Comparison of ENCODE assay signal across 25 cellular contexts in genomic region chr2:111207892-111208291, GRCh38.
DNase-seq lines count a peak whose midpoint lies in the region; ATAC-seq, FAIRE-seq and TF ChIP-seq lines count a peak whose summit lies in the region.
"Had no signal": no experiment of that assay in that cellular context is flagged by ENCODE, and none has a peak within 500 bp of the region (broad histone marks: within the 10 kb centered on the region; RNA-seq: fewer than 3 reads in every experiment).

No MANE protein-coding gene starts in this region.

- no peaks in the 10 kb centered on the region for H3K9me3 ChIP-seq in HepG2 (ENCODE audit: low read length)
- no peaks in the 10 kb centered on the region for H3K9me3 ChIP-seq in right lobe of liver
- H3K9me3 ChIP-seq in esophagus muscularis mucosa: no peaks in the 10 kb centered on the region
- H3K9me3 ChIP-seq in neural progenitor cell (ENCODE audit: low read depth): no peaks in the 10 kb centered on the region

- no peak overlapping the region for H3K4me3 ChIP-seq in HepG2 (replicated peaks in 1 of 3; ENCODE audit: insufficient read depth in 1 of 3, low read depth in 2 of 3, low read length in 3 of 3)
- no peak overlapping the region for H3K4me3 ChIP-seq in right lobe of liver
- no peak overlapping the region for H3K4me3 ChIP-seq in esophagus muscularis mucosa
- no peak overlapping the region for H3K4me3 ChIP-seq in neural progenitor cell
- H3K4me3 ChIP-seq: BLaER1, GM23338 had no signal

- H3K9me3 Mint-ChIP-seq in neural progenitor cell: peaks cover 7% of the 10 kb centered on the region

- H2AFZ ChIP-seq in HepG2 (ENCODE audit: low read length): no peak overlapping the region
- H2AFZ ChIP-seq in neural progenitor cell (replicated peaks): no peak overlapping the region
- H2AFZ ChIP-seq: GM23338 had no signal

- DNase-seq in HepG2 (ENCODE audit: low spot score) (no peak), right lobe of liver (no peak), esophagus muscularis mucosa (ENCODE audit: extremely low spot score) (peak; percentile 53), renal cortical epithelial cell (ENCODE audit: low read depth) (peak; percentile 25), neural progenitor cell (ENCODE audit: low spot score) (no peak)
- DNase-seq: CD4-positive, CD25-positive, alpha-beta regulatory T cell; DMS53; H9; KG1; NCI-H1048; NCI-H1417; NCI-H1694 treated with DMSO at 0.1 percent for 48 hours; NCI-H2081; NCI-H2171; NCI-H226; NCI-H510A; NCI-H69; SHP77 had no signal

- BruUV-seq in HepG2 (replicated peaks; lab: Mats Ljungman, UMichigan): no TSS peak

- POLR2A ChIA-PET in HepG2 (lab: Yijun Ruan, JAX): no interaction called here

- H3F3A ChIP-seq in neural progenitor cell (ENCODE audit: low read depth): no peaks in the 10 kb centered on the region

- H3K9ac ChIP-seq in HepG2 (ENCODE audit: insufficient read depth, low read depth, low read length) (no peak overlapping the region), neural progenitor cell (no peak overlapping the region)
- H3K9ac ChIP-seq: BLaER1 had no signal

- H3K4me1 Mint-ChIP-seq in neural progenitor cell: peaks cover 7% of the 10 kb centered on the region
- H3K4me1 Mint-ChIP-seq: GM23338, H9 had no signal

- H3K27ac ChIP-seq in HepG2 (ENCODE audit: extremely low read length, insufficient read depth, low read length) (no peak overlapping the region), right lobe of liver (no peak overlapping the region), esophagus muscularis mucosa (replicated peaks in 1 of 4) (no peak overlapping the region), neural progenitor cell (no peak overlapping the region)
- H3K27ac ChIP-seq: BLaER1, RWPE1 had no signal

- ATAC-seq in HepG2 (no peak), right lobe of liver (no peak), HG02970 (IDR thresholded peaks at IDR 0.05; ENCODE audit: low FRiP score, unreplicated experiment) (no peak), GM18909 (IDR thresholded peaks at IDR 0.05; ENCODE audit: poor library complexity, unreplicated experiment) (no peak)
- ATAC-seq: GM23338, Panc1 had no signal

- H3K4me3 Mint-ChIP-seq in neural progenitor cell: no peak overlapping the region
- H3K4me3 Mint-ChIP-seq: CD4-positive, CD25-positive, alpha-beta regulatory T cell; GM23338; H9 had no signal

- H3K79me2 ChIP-seq in HepG2 (ENCODE audit: insufficient read depth, low read length): no peaks in the 10 kb centered on the region
- no peaks in the 10 kb centered on the region for H3K79me2 ChIP-seq in neural progenitor cell (ENCODE audit: low read depth)

- H3K27me3 Mint-ChIP-seq in neural progenitor cell (ENCODE audit: insufficient read depth, low read depth): peaks cover 2% of the 10 kb centered on the region
- H3K27me3 Mint-ChIP-seq: CD4-positive, CD25-positive, alpha-beta regulatory T cell had no signal

- intact Hi-C loops in HepG2 (cut with micrococcal nuclease; ENCODE audit: unreplicated experiment) (no loop called here), right lobe of liver (cut with DNase I) (no loop called here), esophagus muscularis mucosa (cut with DNase I) (no loop called here)

- H3K27ac Mint-ChIP-seq in neural progenitor cell: no peak overlapping the region
- H3K27ac Mint-ChIP-seq: GM23338, H9 had no signal

- H3K27me3 ChIP-seq in HepG2 (ENCODE audit: control insufficient read depth in 1 of 2, insufficient read depth in 2 of 2, low read length in 2 of 2): no peaks in the 10 kb centered on the region
- no peaks in the 10 kb centered on the region for H3K27me3 ChIP-seq in right lobe of liver
- H3K27me3 ChIP-seq in esophagus muscularis mucosa: no peaks in the 10 kb centered on the region
- no peaks in the 10 kb centered on the region for H3K27me3 ChIP-seq in neural progenitor cell
- H3K27me3 ChIP-seq: BLaER1 had no signal

- peak; percentile 36 for FAIRE-seq in HepG2 (lab: Jason Lieb, UNC)
- FAIRE-seq: HTR-8/SVneo had no signal

- TF ChIP-seq CTCF in HepG2 (CRISPR knock-in tag; IDR thresholded peaks at IDR 0.05) (no peak), right lobe of liver (IDR thresholded peaks at IDR 0.05) (no peak), esophagus muscularis mucosa (IDR thresholded peaks at IDR 0.05) (no peak), neural progenitor cell (IDR thresholded peaks at IDR 0.05) (no peak)

- H4K20me1 ChIP-seq in HepG2 (ENCODE audit: insufficient read depth, low read length): no peaks in the 10 kb centered on the region
- no peaks in the 10 kb centered on the region for H4K20me1 ChIP-seq in neural progenitor cell (ENCODE audit: low read depth)
- H4K20me1 ChIP-seq: BLaER1 had no signal

- H3K4me1 ChIP-seq in HepG2 (ENCODE audit: insufficient read depth, low read length): no peaks in the 10 kb centered on the region
- H3K4me1 ChIP-seq in right lobe of liver: no peaks in the 10 kb centered on the region
- H3K4me1 ChIP-seq in esophagus muscularis mucosa: no peaks in the 10 kb centered on the region
- no peaks in the 10 kb centered on the region for H3K4me1 ChIP-seq in neural progenitor cell

- CTCF ChIA-PET in HepG2 (lab: Yijun Ruan, JAX; ENCODE audit: low intra/inter-chr PET ratio, low total read pairs): no interaction called here

- no peak for TF ChIP-seq EP300 in HepG2 (IDR thresholded peaks at IDR 0.05; ENCODE audit: low read depth in 2 of 2, low read length in 2 of 2)
- TF ChIP-seq EP300 in HepG2 (CRISPR knock-in tag; IDR thresholded peaks at IDR 0.05; ENCODE audit: borderline replicate concordance): no peak
- TF ChIP-seq EP300 in esophagus muscularis mucosa (IDR thresholded peaks at IDR 0.05): no peak

- TF ChIP-seq POLR2A in HepG2 (IDR thresholded peaks at IDR 0.05; ENCODE audit: insufficient read depth in 1 of 2, low read depth in 2 of 2, low read length in 2 of 2): no peak
- TF ChIP-seq POLR2A in right lobe of liver (IDR thresholded peaks at IDR 0.05): no peak
- no peak for TF ChIP-seq POLR2A in esophagus muscularis mucosa (IDR thresholded peaks at IDR 0.05; ENCODE audit: low read depth)

- peaks cover 0 to 2% of the 10 kb centered on the region in 2 experiments; a peak in 1 of 5 replicates for H3K36me3 ChIP-seq in HepG2 (replicated peaks in 1 of 2; ENCODE audit: control insufficient read depth in 1 of 2, insufficient read depth in 2 of 2, low read length in 2 of 2)
- no peaks in the 10 kb centered on the region for H3K36me3 ChIP-seq in right lobe of liver
- H3K36me3 ChIP-seq in esophagus muscularis mucosa: no peaks in the 10 kb centered on the region
- no peaks in the 10 kb centered on the region for H3K36me3 ChIP-seq in neural progenitor cell
- H3K36me3 ChIP-seq: BLaER1 had no signal

- H3K4me2 ChIP-seq in HepG2 (ENCODE audit: low read depth, low read length) (no peak overlapping the region), neural progenitor cell (no peak overlapping the region)
- H3K4me2 ChIP-seq: BLaER1, GM23338 had no signal

- H3K36me3 Mint-ChIP-seq in neural progenitor cell: no peaks in the 10 kb centered on the region
- H3K36me3 Mint-ChIP-seq: CD4-positive, CD25-positive, alpha-beta regulatory T cell had no signal

- no peak for TF ChIP-seq RAD21 in HepG2 (CRISPR knock-in tag; IDR thresholded peaks at IDR 0.05)

- in situ Hi-C loops in HepG2 (cut with HindIII; ENCODE audit: extremely low pct_ligation_motif_present, low pct_unique_long_range_greater_than_20kb): no loop called here

TF ChIP-seq in HepG2, 621 proteins besides CTCF, POLR2A, EP300 and RAD21 (continues in another document):
- no peak for TF ChIP-seq ZNF256 (CRISPR knock-in tag; conservative IDR thresholded peaks at IDR 0.05)
- TF ChIP-seq ZNF710 (CRISPR knock-in tag; IDR thresholded peaks at IDR 0.05; ENCODE audit: borderline replicate concordance): no peak
- no peak for TF ChIP-seq ARNTL (CRISPR knock-in tag; IDR thresholded peaks at IDR 0.05)
- no peak for TF ChIP-seq ZFP1 (CRISPR knock-in tag; IDR thresholded peaks at IDR 0.05)
- no peak for TF ChIP-seq RFX1 (IDR thresholded peaks at IDR 0.05)
- no peak for TF ChIP-seq ZNF432 (CRISPR knock-in tag; IDR thresholded peaks at IDR 0.05; ENCODE audit: borderline replicate concordance)

Comparison
In these comparisons a context has a peak if more than half of its experiments do, and no peak if none do; other contexts are left out.
1. DNase-seq: peak in esophagus muscularis mucosa (single experiment) and renal cortical epithelial cell (single experiment); none in HepG2 (single experiment), right lobe of liver (0 of 3) and neural progenitor cell (single experiment).